ENCODE assay signal across 13 cellular contexts in the genomic region with DNA sequence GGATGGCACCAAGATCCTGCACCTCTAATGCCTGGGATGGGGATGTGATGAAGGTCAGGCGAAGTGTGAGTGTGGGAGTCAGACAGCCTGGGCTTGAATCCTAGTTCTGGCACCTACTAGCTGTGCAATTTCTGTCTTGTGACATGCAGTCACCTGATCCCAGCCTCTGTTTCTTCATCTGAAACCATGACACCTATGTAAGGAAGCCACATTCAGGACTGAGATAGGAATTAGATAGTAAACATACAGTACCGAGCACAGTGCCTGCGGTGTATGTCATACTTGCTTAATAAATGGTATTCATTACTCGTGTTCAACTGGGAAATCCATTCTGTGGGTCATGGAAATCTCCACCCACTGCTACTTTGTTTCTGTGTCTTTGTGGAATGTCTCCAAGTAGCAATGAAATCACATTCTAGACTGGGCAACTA.
"Had no signal": no experiment of that assay in that cellular context is flagged by ENCODE, and none has a peak within 500 bp of the region (broad histone marks: within the 10 kb centered on the region; RNA-seq: fewer than 3 reads in every experiment).

No MANE protein-coding gene starts in this region.

- H3K4me3 Mint-ChIP-seq: activated CD4-positive, alpha-beta memory T cell treated with anti-CD3 and anti-CD28 coated beads, Interleukin-2, amount 10 ng/mL, durations not matched to agents 7 days and 5 days; activated naive CD8-positive, alpha-beta T cell treated with anti-CD3 and anti-CD28 coated beads, Interleukin-2, amount 10 ng/mL, durations not matched to agents 7 days and 5 days; activated T-cell treated with anti-CD3 and anti-CD28 coated beads, Interleukin-2, amount 50 U/mL, for 72 hours; immature natural killer cell; natural killer cell treated with Interleukin-12 subunit alpha and Interleukin-12 subunit beta and Interleukin-15 and Interleukin-18, amount 100 ng/mL, for 72 hours; stimulated activated naive CD8-positive, alpha-beta T cell treated with anti-CD3 and anti-CD28 coated beads, Interleukin-15, Interleukin-2, amounts not matched to agents 100 ng/mL and 50 ng/mL, for 24 hours had no signal

- H3K9me3 Mint-ChIP-seq: immature natural killer cell; natural killer cell treated with Interleukin-12 subunit alpha and Interleukin-12 subunit beta and Interleukin-15 and Interleukin-18, amount 100 ng/mL, for 72 hours had no signal

- H3K36me3 ChIP-seq: transverse colon had no signal

- H3K27me3 ChIP-seq: transverse colon had no signal

- H3K4me1 Mint-ChIP-seq: activated CD4-positive, alpha-beta memory T cell treated with anti-CD3 and anti-CD28 coated beads, Interleukin-2, amount 10 ng/mL, durations not matched to agents 7 days and 5 days; activated naive CD8-positive, alpha-beta T cell treated with anti-CD3 and anti-CD28 coated beads, Interleukin-2, amount 10 ng/mL, durations not matched to agents 7 days and 5 days; immature natural killer cell had no signal

- H3K27me3 Mint-ChIP-seq: activated CD4-positive, alpha-beta memory T cell treated with anti-CD3 and anti-CD28 coated beads, Interleukin-2, amount 10 ng/mL, durations not matched to agents 7 days and 5 days; activated naive CD8-positive, alpha-beta T cell treated with anti-CD3 and anti-CD28 coated beads, Interleukin-2, amount 10 ng/mL, durations not matched to agents 7 days and 5 days had no signal

- DNase-seq: activated CD4-positive, alpha-beta memory T cell treated with anti-CD3 and anti-CD28 coated beads, Interleukin-2, amount 10 ng/mL, durations not matched to agents 7 days and 5 days; activated gamma-delta T cell treated with Interleukin-2 at 50 U/mL for 16 hours; activated naive CD8-positive, alpha-beta T cell treated with anti-CD3 and anti-CD28 coated beads, Interleukin-2, amount 10 ng/mL, durations not matched to agents 7 days and 5 days; activated T-cell treated with anti-CD3 and anti-CD28 coated beads, Interleukin-2, amount 50 U/mL, for 72 hours; aorta; immature natural killer cell; nucleus accumbens; stimulated activated CD4-positive, alpha-beta T cell treated with anti-CD3 and anti-CD28 coated beads, Interleukin-4, amount 100 ng/mL, for 1 hour; stimulated activated CD8-positive, alpha-beta memory T cell treated with anti-CD3 and anti-CD28 coated beads, Interleukin-4, amount 100 ng/mL, for 48 hours; T-helper 9 cell; transverse colon had no signal

- H3K36me3 Mint-ChIP-seq: activated naive CD8-positive, alpha-beta T cell treated with anti-CD3 and anti-CD28 coated beads, Interleukin-2, amount 10 ng/mL, durations not matched to agents 7 days and 5 days; immature natural killer cell; natural killer cell treated with Interleukin-12 subunit alpha and Interleukin-12 subunit beta and Interleukin-15 and Interleukin-18, amount 100 ng/mL, for 72 hours had no signal

- H3K27ac Mint-ChIP-seq: activated CD4-positive, alpha-beta memory T cell treated with anti-CD3 and anti-CD28 coated beads, Interleukin-2, amount 10 ng/mL, durations not matched to agents 7 days and 5 days; activated naive CD8-positive, alpha-beta T cell treated with anti-CD3 and anti-CD28 coated beads, Interleukin-2, amount 10 ng/mL, durations not matched to agents 7 days and 5 days; activated T-cell treated with anti-CD3 and anti-CD28 coated beads, Interleukin-2, amount 50 U/mL, for 72 hours; immature natural killer cell; natural killer cell treated with Interleukin-12 subunit alpha and Interleukin-12 subunit beta and Interleukin-15 and Interleukin-18, amount 100 ng/mL, for 72 hours; stimulated activated naive CD8-positive, alpha-beta T cell treated with anti-CD3 and anti-CD28 coated beads, Interleukin-15, Interleukin-2, amounts not matched to agents 100 ng/mL and 50 ng/mL, for 24 hours had no signal

- ATAC-seq: activated T-cell treated with anti-CD3 and anti-CD28 coated beads, Interleukin-2, amount 50 U/mL, for 72 hours; natural killer cell treated with Interleukin-12 subunit alpha and Interleukin-12 subunit beta and Interleukin-15 and Interleukin-18, amount 100 ng/mL, for 72 hours had no signal

- H3K9me3 ChIP-seq: transverse colon had no signal

- H3K4me3 ChIP-seq: transverse colon had no signal
